ENCODE assay signal across 8 cellular contexts in the genomic region with DNA sequence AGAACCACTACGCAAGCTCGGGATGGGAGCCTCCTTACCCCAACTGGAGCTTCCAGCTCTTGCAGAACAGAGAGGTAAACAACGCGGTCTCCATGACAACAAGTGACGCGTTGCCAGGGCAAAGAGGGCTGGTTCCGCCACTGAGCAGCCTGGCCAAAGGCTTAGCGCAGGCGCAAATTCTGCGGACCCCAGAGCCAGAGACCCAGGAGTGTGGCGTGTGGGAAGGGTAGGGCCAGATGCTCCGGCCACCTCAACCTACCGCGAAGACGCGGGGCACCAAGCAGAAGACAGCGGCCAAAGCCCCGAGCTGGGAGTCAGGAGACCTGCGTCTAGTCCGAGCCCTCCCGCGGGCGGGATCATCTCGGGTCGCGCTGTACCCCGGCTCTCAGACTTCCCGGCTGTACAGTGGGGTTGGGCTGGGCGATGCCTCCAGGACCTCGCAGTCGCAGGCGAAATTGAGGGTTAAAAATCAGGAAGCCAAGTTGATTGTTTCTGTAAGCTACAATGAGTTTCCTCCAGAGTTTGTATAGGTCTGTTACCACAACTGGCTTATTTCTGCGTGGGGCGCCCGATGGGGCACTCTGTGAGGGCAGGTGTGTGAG. TPM values are rescaled to one million over a fixed set of nuclear protein-coding genes. Genes with fewer than 3 reads are reported as not detected.
DNase-seq lines count a peak whose midpoint lies in the region; ATAC-seq and TF ChIP-seq lines count a peak whose summit lies in the region.

A gene (minus strand): TSS at position 68 of the 602 bp plus-strand sequence. CDS start 1,353 bp downstream, outside the sequence.

- H2BK15ac ChIP-seq in H9 (ENCODE audit: low read depth, low read length), result no peak within 1 kb of the TSS

- peaks cover 68% of the 10 kb centered on the region for H3K27me3 Mint-ChIP-seq in H9 (ENCODE audit: low read depth)

- peak; percentile 93 for ATAC-seq in body of pancreas
- ATAC-seq in GM18909 (IDR thresholded peaks at IDR 0.05; ENCODE audit: poor library complexity, unreplicated experiment), result no peak

- no peaks in the 10 kb centered on the region for H3K79me1 ChIP-seq in H9 (ENCODE audit: insufficient read depth, low read depth, low read length, poor library complexity, severe bottlenecking)

- H3K27me3 ChIP-seq in H9 (ENCODE audit: insufficient read depth, low read length) (peaks cover 4% of the 10 kb centered on the region; the same call in 1 of the 2 replicates), body of pancreas (peaks cover 0 to 14% of the 10 kb centered on the region in 2 donors)

- H3K4me3 ChIP-seq in body of pancreas, result no peak within 1 kb of the TSS
- H3K4me3 ChIP-seq in retinal pigment epithelial cell (ENCODE audit: low read length), result peak within 1 kb of the TSS; percentile 35

- H2AK5ac ChIP-seq in H9 (ENCODE audit: insufficient read length, low read length), result no peak within 1 kb of the TSS

- H3K27ac ChIP-seq in H9 (ENCODE audit: insufficient read length, low read depth, low read length) (no peak within 1 kb of the TSS), body of pancreas (no peak within 1 kb of the TSS)

- peak within 1 kb of the TSS; percentile 47; the same call in 1 of the 2 replicates for H3K4ac ChIP-seq in H9 (ENCODE audit: low read depth, low read length)

- H3K56ac ChIP-seq in H9 (ENCODE audit: insufficient read length, low read depth, low read length), result no peak within 1 kb of the TSS

- peak; percentile 73 for DNase-seq in AG08395 (ENCODE audit: low spot score)
- peak; percentile 98 for DNase-seq in H9
- peak; percentile 28 to 68 (median 65) for DNase-seq in T-helper 2 cell
- DNase-seq in body of pancreas, result peak; percentile 82 to 90 (median 84)
- DNase-seq in iPS DF 19.7 (ENCODE audit: low read depth, low spot score), result peak; percentile 84
- peak; percentile 4 for DNase-seq in retinal pigment epithelial cell (ENCODE audit: low read depth)
- DNase-seq in ACHN, result no peak

- H4K20me1 ChIP-seq in H9 (ENCODE audit: control insufficient read depth, insufficient read depth, insufficient read length), result no peaks in the 10 kb centered on the region

- peak within 1 kb of the TSS; percentile 70 to 84 for H3K4me3 Mint-ChIP-seq in H9

- H3K4me1 ChIP-seq in H9 (ENCODE audit: insufficient read depth, low read length), result no peaks in the 10 kb centered on the region
- peaks cover 9% of the 10 kb centered on the region for H3K4me1 ChIP-seq in body of pancreas

- H3K36me3 Mint-ChIP-seq in H9 (ENCODE audit: insufficient read depth in 1 of 3, low read depth in 3 of 3), result no peaks in the 10 kb centered on the region

- H3K23me2 ChIP-seq in H9 (ENCODE audit: insufficient read length, low read depth, low read length, poor library complexity, severe bottlenecking), result peaks cover 5% of the 10 kb centered on the region

- peak within 1 kb of the TSS; percentile 78 for H3K18ac ChIP-seq in H9 (ENCODE audit: insufficient read length, low read depth, low read length)

- no peak within 1 kb of the TSS for H3K9ac ChIP-seq in H9 (ENCODE audit: extremely low read depth, insufficient read length, low read length)

- no peaks in the 10 kb centered on the region for H3K9me3 Mint-ChIP-seq in H9

- no peaks in the 10 kb centered on the region for H3K79me2 ChIP-seq in H9 (ENCODE audit: insufficient read depth, low read length)

- no peaks in the 10 kb centered on the region for H3K9me3 ChIP-seq in H9 (ENCODE audit: control insufficient read depth, low read depth, low read length)
- H3K9me3 ChIP-seq in body of pancreas, result no peaks in the 10 kb centered on the region

- H3K27ac Mint-ChIP-seq in H9, result peak within 1 kb of the TSS in 1 of 3 experiments; percentile 43; a peak in 2 of 7 replicates

- WGBS in H9 (ENCODE audit: extremely low coverage, insufficient read length, low lambda C conversion rate), result no CpG with 5 or more reads among the region's 35 CpGs
- WGBS in body of pancreas, 2 donors, result 3 to 6% methylated on average over 24 to 35 of the region's 35 CpGs

- H4K5ac ChIP-seq in H9 (ENCODE audit: insufficient read length, low read depth, low read length), result no peak within 1 kb of the TSS

- H3K14ac ChIP-seq in H9 (ENCODE audit: insufficient read depth, low read length), result peak within 1 kb of the TSS; percentile 55; the same call in 1 of the 2 replicates

- H4K8ac ChIP-seq in H9 (replicated peaks; ENCODE audit: insufficient read length, low read depth, low read length), result no peak within 1 kb of the TSS

- H3K36me3 ChIP-seq in body of pancreas (replicated peaks in 1 of 2; ENCODE audit: insufficient read depth in 1 of 2, low read depth in 2 of 2), result no peaks in the 10 kb centered on the region

- peak within 1 kb of the TSS; percentile 93 for H2BK20ac ChIP-seq in H9 (ENCODE audit: low read depth, low read length, poor library complexity, severe bottlenecking)

- in situ Hi-C loops in ACHN (cut with HindIII; ENCODE audit: low pct_ligation_motif_present, low pct_unique_long_range_greater_than_20kb, low sequenced_read_pairs), result no loop called here

- H3K4me1 Mint-ChIP-seq in H9, result peaks cover 3% of the 10 kb centered on the region in 2 experiments; a peak in 1 of 4 replicates

- no peak within 1 kb of the TSS for H3K23ac ChIP-seq in H9 (ENCODE audit: insufficient read length, low read depth, low read length)

- no peak for TF ChIP-seq POLR2A in body of pancreas (IDR thresholded peaks at IDR 0.05)

- no peak within 1 kb of the TSS for H2BK5ac ChIP-seq in H9 (ENCODE audit: insufficient read length, low read length)

- TF ChIP-seq CTCF in H9 (conservative IDR thresholded peaks at IDR 0.05) (no peak), body of pancreas (IDR thresholded peaks at IDR 0.05) (no peak), retinal pigment epithelial cell (conservative IDR thresholded peaks at IDR 0.05; ENCODE audit: low read depth, low read length) (no peak)

- H2BK12ac ChIP-seq in H9 (ENCODE audit: insufficient read length, low read depth, low read length), result peak within 1 kb of the TSS; percentile 79

- peak within 1 kb of the TSS; percentile 72 for H4K91ac ChIP-seq in H9 (ENCODE audit: insufficient read length, low read depth, low read length)

- intact Hi-C loops in body of pancreas (cut with DNase I), result loop anchor here (10.0 kb wide), 1 partner anchor 167 kb away; no protein-coding TSS in a partner anchor

- peak within 1 kb of the TSS; percentile 31 for H3K4me2 ChIP-seq in H9 (ENCODE audit: insufficient read depth, insufficient read length, low read length)

- peak within 1 kb of the TSS; percentile 12 for H2BK120ac ChIP-seq in H9 (ENCODE audit: low read depth, low read length, poor library complexity, severe bottlenecking)

- no peak within 1 kb of the TSS for H2AFZ ChIP-seq in H9 (ENCODE audit: low read length)

- H3T11ph ChIP-seq in H9 (ENCODE audit: low read length), result peak within 1 kb of the TSS; percentile 24

RNA-seq across cellular contexts. Expression of the gene that starts here (rescaled TPM):
- not detected in 2 replicates for total RNA-seq in H9 (2021)
- not detected for total RNA-seq in body of pancreas

Comparison
In these comparisons a context has a peak if more than half of its experiments do, and no peak if none do; other contexts are left out.
1. Peak in DNase-seq and H3K4me2 ChIP-seq in H9; RNA of the gene not detected or under 1 TPM.
2. Peak in DNase-seq and ATAC-seq in body of pancreas; RNA of the gene not detected or under 1 TPM.